26 cellular contexts compared by ENCODE assay signal in genomic region chr2:221494556-221494955, GRCh38.
DNase-seq lines count a peak whose midpoint lies in the region; ATAC-seq and TF ChIP-seq lines count a peak whose summit lies in the region.
"Had no signal": no experiment of that assay in that cellular context is flagged by ENCODE, and none has a peak within 500 bp of the region (broad histone marks: within the 10 kb centered on the region; RNA-seq: fewer than 3 reads in every experiment).

No MANE protein-coding gene starts in this region.

- no peaks in the 10 kb centered on the region for H3K27me3 Mint-ChIP-seq in GM23338 (ENCODE audit: insufficient read depth, low read depth, poor library complexity)

- peak overlapping the region; percentile 64; the same call in 1 of the 2 replicates for H3K27ac Mint-ChIP-seq in GM23338

- no peak overlapping the region for H3K4me3 ChIP-seq in GM23338
- H3K4me3 ChIP-seq in PC-9 = no peak overlapping the region
- no peak overlapping the region for H3K4me3 ChIP-seq in transverse colon
- H3K4me3 ChIP-seq in dorsolateral prefrontal cortex = no peak overlapping the region
- H3K4me3 ChIP-seq: breast epithelium, psoas muscle, spleen, stomach had no signal

- POLR2A ChIA-PET in PC-9 (lab: Charles Lee; ENCODE audit: unreplicated experiment) = interaction anchor here (0.6 to 0.7 kb wide), 5 partner anchors 8 to 865 kb away, joined by 3 to 6 read pairs (median 4); no protein-coding TSS in a partner anchor

- WGBS in transverse colon (ENCODE audit: low coverage in 1 of 2), 2 donors = 82 to 86% methylated on average over 3 of the region's 3 CpGs

- no peaks in the 10 kb centered on the region; the same call in 2 of the 3 replicates for H3K36me3 Mint-ChIP-seq in GM23338 (ENCODE audit: low read depth)

- in situ Hi-C loops in transverse colon (cut with MboI; ENCODE audit: low pct_ligation_motif_present in 1 of 4, low pct_unique_long_range_greater_than_20kb in 1 of 4, low sequenced_read_pairs in 3 of 4) = no loop called here
- in situ Hi-C loops in KBM-7 (cut with MboI; ENCODE audit: low pct_unique_long_range_greater_than_20kb, low sequenced_read_pairs) = no loop called here

- H3K9me2 ChIP-seq in GM23338 (ENCODE audit: insufficient read depth) (no peaks in the 10 kb centered on the region; the same call in 1 of the 2 replicates), PC-9 (ENCODE audit: insufficient read depth) (no peaks in the 10 kb centered on the region)

- H2AFZ ChIP-seq in GM23338 = no peak overlapping the region
- H2AFZ ChIP-seq in PC-9 = no peak overlapping the region

- H3K4me1 ChIP-seq in GM23338 (ENCODE audit: insufficient read depth) (peaks cover 14% of the 10 kb centered on the region), PC-9 (replicated peaks; ENCODE audit: insufficient read depth) (peaks cover 7% of the 10 kb centered on the region), foreskin keratinocyte (peaks cover 7% of the 10 kb centered on the region), transverse colon (peaks cover 0 to 9% (median 5%) of the 10 kb centered on the region in 4 donors)
- H3K4me1 ChIP-seq: breast epithelium, psoas muscle, spleen had no signal

- ATAC-seq in GM23338 (no peak), foreskin keratinocyte (peak; percentile 73)
- ATAC-seq: psoas muscle had no signal

- no TSS peak for BruUV-seq in PC-9 (replicated peaks; lab: Mats Ljungman, UMichigan)

- H3K4me2 ChIP-seq in GM23338 = no peak overlapping the region
- H3K4me2 ChIP-seq in PC-9 = no peak overlapping the region

- TF ChIP-seq POLR2A in transverse colon (IDR thresholded peaks at IDR 0.05) = no peak

- no peak for TF ChIP-seq EP300 in transverse colon (IDR thresholded peaks at IDR 0.05; ENCODE audit: low read depth)

- no peaks in the 10 kb centered on the region for H3K9me3 Mint-ChIP-seq in GM23338
- H3K9me3 Mint-ChIP-seq: neural crest cell had no signal

- H4K20me1 ChIP-seq in GM23338 (replicated peaks; ENCODE audit: insufficient read depth) = no peaks in the 10 kb centered on the region
- H4K20me1 ChIP-seq in PC-9 (ENCODE audit: insufficient read depth) = no peaks in the 10 kb centered on the region

- DNase-seq in GM23338 (ENCODE audit: low spot score) = no peak
- DNase-seq in PC-9 = peak; percentile 60 to 68
- DNase-seq in foreskin keratinocyte = peak; percentile 39 to 64
- DNase-seq in transverse colon = peak; percentile 17
- no peak for DNase-seq in KBM-7
- no peak for DNase-seq in dorsolateral prefrontal cortex
- DNase-seq in putamen (ENCODE audit: low spot score) = no peak
- DNase-seq: activated CD4-positive, alpha-beta T cell treated with anti-CD3 and anti-CD28 coated beads, Interleukin-2, amount 50 U/mL, for 1 hour; activated CD8-positive, alpha-beta memory T cell treated with anti-CD3 and anti-CD28 coated beads, Interleukin-2, amount 50 U/mL, for 48 hours; activated gamma-delta T cell treated with Interleukin-2 at 50 U/mL for 16 hours; dermis blood vessel endothelial cell; DMS79 treated with DMSO at 0.1 percent for 48 hours; foreskin melanocyte; hippocampal formation; kidney glomerular epithelial cell; NCI-H1417 treated with DMSO at 0.1 percent for 48 hours; NCI-H526 treated with DMSO at 0.1 percent for 48 hours; OCI-M1; psoas muscle; spleen; stimulated activated CD4-positive, alpha-beta T cell treated with anti-CD3 and anti-CD28 coated beads, Interleukin-4, amount 100 ng/mL, for 4 hours; stomach; trophoblast cell; WERI-Rb-1 had no signal

- H3K9me3 ChIP-seq in PC-9 (ENCODE audit: insufficient read depth, low read depth) = no peaks in the 10 kb centered on the region
- H3K9me3 ChIP-seq in transverse colon = no peaks in the 10 kb centered on the region
- H3K9me3 ChIP-seq: breast epithelium, psoas muscle, spleen, stomach had no signal

- intact Hi-C loops in PC-9 (cut with micrococcal nuclease; ENCODE audit: unreplicated experiment) = no loop called here
- intact Hi-C loops in transverse colon (cut with DNase I; ENCODE audit: low total_unique reads) = no loop called here
- intact Hi-C loops in dorsolateral prefrontal cortex (cut with DNase I) = no loop called here

- CTCF ChIA-PET in PC-9 (lab: Charles Lee) = interaction anchor here (0.6 to 0.7 kb wide), 2 partner anchors 25 to 53 kb away, joined by 3 to 10 read pairs; no protein-coding TSS in a partner anchor

- H3K27me3 ChIP-seq in GM23338 (ENCODE audit: insufficient read depth) (no peaks in the 10 kb centered on the region), PC-9 (ENCODE audit: insufficient read depth, low read depth) (no peaks in the 10 kb centered on the region), foreskin keratinocyte (no peaks in the 10 kb centered on the region), transverse colon (no peaks in the 10 kb centered on the region), dorsolateral prefrontal cortex (peaks cover 0 to 2% (median 0%) of the 10 kb centered on the region in 45 donors)
- H3K27me3 ChIP-seq: breast epithelium, spleen, stomach had no signal

- no peak for TF ChIP-seq CTCF in GM23338 (conservative IDR thresholded peaks at IDR 0.05; ENCODE audit: low read depth in 2 of 2)
- TF ChIP-seq CTCF in PC-9 (conservative IDR thresholded peaks at IDR 0.05) = no peak
- no peak for TF ChIP-seq CTCF in foreskin keratinocyte (conservative IDR thresholded peaks at IDR 0.05)
- TF ChIP-seq CTCF in transverse colon (IDR thresholded peaks at IDR 0.05) = no peak
- no peak for TF ChIP-seq CTCF in dorsolateral prefrontal cortex (IDR thresholded peaks at IDR 0.05 in 54 of 56, conservative IDR thresholded peaks at IDR 0.05 in 2 of 56; ENCODE audit: low read depth in 1 of 56, partially characterized antibody in 56 of 56)

- H3K27ac ChIP-seq in GM23338 (ENCODE audit: low read depth) = no peak overlapping the region
- no peak overlapping the region for H3K27ac ChIP-seq in PC-9
- H3K27ac ChIP-seq in foreskin keratinocyte = no peak overlapping the region
- no peak overlapping the region for H3K27ac ChIP-seq in transverse colon
- H3K27ac ChIP-seq in dorsolateral prefrontal cortex = no peak overlapping the region
- H3K27ac ChIP-seq: breast epithelium, psoas muscle, spleen, stomach, WERI-Rb-1 had no signal

- H3K36me3 ChIP-seq in GM23338 (ENCODE audit: insufficient read depth) (no peaks in the 10 kb centered on the region), PC-9 (ENCODE audit: low read depth) (no peaks in the 10 kb centered on the region), transverse colon (no peaks in the 10 kb centered on the region)
- H3K36me3 ChIP-seq: breast epithelium, spleen, stomach, WERI-Rb-1 had no signal

- H3K79me2 ChIP-seq in GM23338 (replicated peaks; ENCODE audit: insufficient read depth) = no peaks in the 10 kb centered on the region
- no peaks in the 10 kb centered on the region for H3K79me2 ChIP-seq in PC-9 (ENCODE audit: low read depth)

- H3K4me1 Mint-ChIP-seq in GM23338 = peaks cover 16% of the 10 kb centered on the region

- H3K4me3 Mint-ChIP-seq in GM23338 = no peak overlapping the region
- H3K4me3 Mint-ChIP-seq: neural crest cell had no signal

- H3F3A ChIP-seq in GM23338 (replicated peaks; ENCODE audit: low read depth) = no peaks in the 10 kb centered on the region
- H3F3A ChIP-seq in PC-9 (ENCODE audit: insufficient read depth, low read depth) = no peaks in the 10 kb centered on the region

TF ChIP-seq in GM23338, 12 proteins besides CTCF, POLR2A, EP300 and RAD21:
- no peak for TF ChIP-seq EZH2phosphoT487 (IDR thresholded peaks at IDR 0.05; ENCODE audit: unreplicated experiment)
TF ChIP-seq in GM23338: peak in this region for 0.

Comparison
In these comparisons a context has a peak if more than half of its experiments do, and no peak if none do; other contexts are left out.
1. DNase-seq: peak in PC-9 (2 of 2), foreskin keratinocyte (2 of 2) and transverse colon (single experiment); none in GM23338 (single experiment), KBM-7 (single experiment), dorsolateral prefrontal cortex (0 of 10) and putamen (single experiment).